1 cellular context compared by ENCODE assay signal in the genomic region with DNA sequence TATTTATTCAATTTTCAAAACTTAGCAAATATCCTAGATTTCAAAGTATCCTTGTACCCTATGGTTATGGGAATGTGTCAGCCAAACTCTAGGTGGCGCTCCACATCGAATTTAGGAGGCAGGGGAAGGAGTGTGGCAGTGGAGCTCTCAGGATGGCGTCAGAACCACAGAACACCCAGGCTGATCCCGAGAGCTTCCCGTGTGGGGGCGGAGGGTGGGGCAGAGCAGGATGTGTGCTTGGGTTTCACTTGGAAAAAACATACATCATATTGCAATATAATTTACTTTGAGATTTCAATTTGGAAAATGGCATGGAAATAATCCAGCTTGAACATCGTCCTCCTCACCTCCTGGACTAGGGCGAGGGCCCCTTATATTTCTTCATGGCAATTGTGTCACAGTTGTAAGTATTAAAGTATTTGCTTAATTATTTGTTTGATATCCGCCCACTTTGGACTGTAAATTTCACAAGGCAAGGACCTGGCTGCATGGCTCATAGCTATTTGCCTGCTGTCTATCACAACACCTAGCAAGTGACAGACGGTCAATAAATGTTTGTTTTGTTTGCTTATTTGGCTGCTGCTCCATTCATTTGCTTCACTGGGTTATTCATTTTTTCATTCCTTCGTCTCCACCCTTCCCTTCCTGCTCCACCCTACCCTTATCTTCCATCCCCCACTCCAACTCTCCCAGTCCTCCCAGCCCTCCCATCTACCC.
TF ChIP-seq lines count a peak whose summit lies in the region.

No MANE protein-coding gene starts in this region.

TF ChIP-seq in IMR-90, 13 proteins besides CTCF, POLR2A, EP300 and RAD21 (continued from another document):
- TF ChIP-seq BHLHE40 (IDR thresholded peaks at IDR 0.05; ENCODE audit: low read depth, low read length) = peak; percentile 86
- TF ChIP-seq, protein P1, sequence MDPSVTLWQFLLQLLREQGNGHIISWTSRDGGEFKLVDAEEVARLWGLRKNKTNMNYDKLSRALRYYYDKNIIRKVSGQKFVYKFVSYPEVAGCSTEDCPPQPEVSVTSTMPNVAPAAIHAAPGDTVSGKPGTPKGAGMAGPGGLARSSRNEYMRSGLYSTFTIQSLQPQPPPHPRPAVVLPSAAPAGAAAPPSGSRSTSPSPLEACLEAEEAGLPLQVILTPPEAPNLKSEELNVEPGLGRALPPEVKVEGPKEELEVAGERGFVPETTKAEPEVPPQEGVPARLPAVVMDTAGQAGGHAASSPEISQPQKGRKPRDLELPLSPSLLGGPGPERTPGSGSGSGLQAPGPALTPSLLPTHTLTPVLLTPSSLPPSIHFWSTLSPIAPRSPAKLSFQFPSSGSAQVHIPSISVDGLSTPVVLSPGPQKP (IDR thresholded peaks at IDR 0.05; ENCODE audit: borderline replicate concordance, low read depth, low read length) = no peak
- peak; percentile 93 for TF ChIP-seq MAZ (IDR thresholded peaks at IDR 0.05; ENCODE audit: borderline replicate concordance, low read depth, low read length)
- TF ChIP-seq CEBPB (IDR thresholded peaks at IDR 0.05; ENCODE audit: low read depth, low read length) = peak; percentile 58
